Comparison of ENCODE assay signal across 17 cellular contexts in genomic region chr16:49621240-49622083, GRCh38.
DNase-seq lines count a peak whose midpoint lies in the region; ATAC-seq and TF ChIP-seq lines count a peak whose summit lies in the region.
"Had no signal": no experiment of that assay in that cellular context is flagged by ENCODE, and none has a peak within 500 bp of the region (broad histone marks: within the 10 kb centered on the region; RNA-seq: fewer than 3 reads in every experiment).

No MANE protein-coding gene starts in this region.

- H3K9ac ChIP-seq in trophoblast cell (ENCODE audit: low read length) (no peak overlapping the region), GM23248 (no peak overlapping the region)

- H2AK5ac ChIP-seq in trophoblast cell (ENCODE audit: low read length), result no peak overlapping the region

- WGBS in right cardiac atrium, result 75% methylated on average over 13 of the region's 13 CpGs
- WGBS in trophoblast cell (ENCODE audit: extremely low coverage, insufficient coverage, insufficient read length), result no CpG with 5 or more reads among the region's 13 CpGs
- WGBS in GM23248 (ENCODE audit: low coverage in 1 of 2, low lambda C conversion rate in 2 of 2, missing lambda C conversion rate in 2 of 2), 2 experiments, result 85 to 90% methylated on average over 10 to 11 of the region's 13 CpGs

- peak; percentile 56 for DNase-seq in BE2C
- peak in 1 of 2 experiments; percentile 15 for DNase-seq in SJCRH30
- peak in 1 of 3 donors; percentile 51 for DNase-seq in right cardiac atrium
- no peak for DNase-seq in trophoblast cell
- DNase-seq in activated naive CD4-positive, alpha-beta T cell treated with Interleukin-2 at 50 U/mL for 16 hours, result no peak
- no peak for DNase-seq in left lung
- DNase-seq in GM23248, result no peak
- DNase-seq in activated naive CD4-positive, alpha-beta T cell treated with anti-CD3 and anti-CD28 coated beads, Interleukin-2, amount 50 U/mL, for 16 hours, result no peak
- DNase-seq: activated CD4-positive, alpha-beta T cell treated with anti-CD3 and anti-CD28 coated beads, Interleukin-2, amount 10 ng/mL, durations not matched to agents 24 days and 14 days; AML-193; DMS79; mammary epithelial cell; NCI-H187; NCI-H526 treated with DMSO at 0.1 percent for 48 hours; stimulated activated CD4-positive, alpha-beta T cell treated with anti-CD3 and anti-CD28 coated beads, Interleukin-1b, Interleukin-23, amount 100 ng/mL, for 48 hours; stimulated activated CD8-positive, alpha-beta memory T cell treated with anti-CD3 and anti-CD28 coated beads, Interleukin-4, amount 100 ng/mL, for 48 hours had no signal

- in situ Hi-C loops in GM23248 (cut with MboI), result no loop called here

- H3K4me2 ChIP-seq in trophoblast cell (ENCODE audit: low read length) (no peak overlapping the region), GM23248 (ENCODE audit: unreplicated experiment) (no peak overlapping the region)

- no peaks in the 10 kb centered on the region for H3K79me1 ChIP-seq in trophoblast cell (ENCODE audit: low read length)

- peaks cover 4% of the 10 kb centered on the region for H3K36me3 ChIP-seq in BE2C
- H3K36me3 ChIP-seq in SJCRH30, result no peaks in the 10 kb centered on the region
- H3K36me3 ChIP-seq in trophoblast cell (ENCODE audit: control insufficient read depth in 1 of 2, insufficient read depth in 2 of 2, low read length in 2 of 2), result peaks cover 0 to 2% of the 10 kb centered on the region in 2 experiments
- no peaks in the 10 kb centered on the region for H3K36me3 ChIP-seq in left lung
- no peaks in the 10 kb centered on the region for H3K36me3 ChIP-seq in GM23248 (ENCODE audit: low read depth)
- H3K36me3 ChIP-seq: uterus had no signal

- H3K23ac ChIP-seq in trophoblast cell (ENCODE audit: low read length), result no peak overlapping the region

- ATAC-seq in right cardiac atrium (peak in 1 of 2 donors; percentile 10), left lung (no peak)

- H2AFZ ChIP-seq in trophoblast cell (ENCODE audit: insufficient read depth, low read length, poor library complexity) (no peak overlapping the region), GM23248 (no peak overlapping the region)

- peak overlapping the region; percentile 64; the same call in 1 of the 2 replicates for H3K27ac ChIP-seq in SJCRH30
- peak overlapping the region; percentile 22 for H3K27ac ChIP-seq in right cardiac atrium (ENCODE audit: low read length)
- no peak overlapping the region for H3K27ac ChIP-seq in trophoblast cell (ENCODE audit: low read depth, low read length)
- H3K27ac ChIP-seq in left lung, result no peak overlapping the region
- no peak overlapping the region for H3K27ac ChIP-seq in GM23248

- intact Hi-C loops in right cardiac atrium (cut with DNase I) (no loop called here), left lung (cut with DNase I) (no loop called here)

- no peaks in the 10 kb centered on the region for H3K27me3 ChIP-seq in BE2C
- no peaks in the 10 kb centered on the region for H3K27me3 ChIP-seq in SJCRH30
- H3K27me3 ChIP-seq in right cardiac atrium (ENCODE audit: control insufficient read depth, insufficient read depth), result no peaks in the 10 kb centered on the region
- H3K27me3 ChIP-seq in trophoblast cell (ENCODE audit: insufficient read depth, low read length), result no peaks in the 10 kb centered on the region
- H3K27me3 ChIP-seq in left lung, result no peaks in the 10 kb centered on the region
- H3K27me3 ChIP-seq in GM23248 (replicated peaks; ENCODE audit: insufficient read depth), result no peaks in the 10 kb centered on the region
- H3K27me3 ChIP-seq: uterus had no signal

- H3K4me3 ChIP-seq in BE2C (ENCODE audit: low read depth, low read length) (no peak overlapping the region), SJCRH30 (no peak overlapping the region), right cardiac atrium (ENCODE audit: low read length) (no peak overlapping the region), trophoblast cell (ENCODE audit: low read depth, low read length) (no peak overlapping the region), left lung (no peak overlapping the region), GM23248 (no peak overlapping the region)
- H3K4me3 ChIP-seq: uterus had no signal

- H4K91ac ChIP-seq in trophoblast cell (ENCODE audit: low read depth, low read length), result peak overlapping the region; percentile 76

- H4K8ac ChIP-seq in trophoblast cell (ENCODE audit: low read depth, low read length), result no peak overlapping the region

- peak overlapping the region; percentile 26 for H2BK120ac ChIP-seq in trophoblast cell (ENCODE audit: insufficient read depth, low read length, poor library complexity)

- H3K4ac ChIP-seq in trophoblast cell (ENCODE audit: low read depth, low read length), result no peak overlapping the region

- no peaks in the 10 kb centered on the region for H4K20me1 ChIP-seq in GM23248 (ENCODE audit: insufficient read depth)

- H2BK12ac ChIP-seq in trophoblast cell (ENCODE audit: low read length), result peak overlapping the region; percentile 25

- H3K79me2 ChIP-seq in trophoblast cell (ENCODE audit: control insufficient read depth, insufficient read depth, low read length, poor library complexity) (no peaks in the 10 kb centered on the region), GM23248 (ENCODE audit: insufficient read depth) (no peaks in the 10 kb centered on the region)

- no peak overlapping the region for H3K14ac ChIP-seq in trophoblast cell (ENCODE audit: low read length)

- H3K4me1 ChIP-seq in BE2C, result peaks cover 32% of the 10 kb centered on the region
- H3K4me1 ChIP-seq in SJCRH30, result peaks cover 17% of the 10 kb centered on the region
- H3K4me1 ChIP-seq in right cardiac atrium (ENCODE audit: control insufficient read depth, insufficient read depth, low read length), result peaks cover 11% of the 10 kb centered on the region
- peaks cover 14 to 18% of the 10 kb centered on the region in 2 experiments for H3K4me1 ChIP-seq in trophoblast cell (ENCODE audit: control insufficient read depth in 1 of 2, insufficient read depth in 2 of 2, low read length in 2 of 2)
- peaks cover 0 to 9% of the 10 kb centered on the region in 2 donors for H3K4me1 ChIP-seq in left lung
- H3K4me1 ChIP-seq in GM23248 (ENCODE audit: insufficient read depth), result peaks cover 12% of the 10 kb centered on the region

- no peak overlapping the region for H4K12ac ChIP-seq in trophoblast cell (ENCODE audit: low read depth, low read length)

- no peaks in the 10 kb centered on the region for H3F3A ChIP-seq in GM23248 (ENCODE audit: insufficient read depth)

- H3K9me3 ChIP-seq in BE2C (no peaks in the 10 kb centered on the region), SJCRH30 (replicated peaks) (no peaks in the 10 kb centered on the region), right cardiac atrium (ENCODE audit: control insufficient read depth, low read length) (no peaks in the 10 kb centered on the region), trophoblast cell (ENCODE audit: insufficient read depth, low read depth, low read length) (peaks cover 2% of the 10 kb centered on the region), left lung (no peaks in the 10 kb centered on the region), GM23248 (ENCODE audit: low read depth) (no peaks in the 10 kb centered on the region)
- H3K9me3 ChIP-seq: uterus had no signal

- H3K18ac ChIP-seq in trophoblast cell (ENCODE audit: low read length), result no peak overlapping the region

- peak overlapping the region; percentile 62 for H2BK5ac ChIP-seq in trophoblast cell (ENCODE audit: low read depth, low read length, poor library complexity)

- TF ChIP-seq CTCF in BE2C (IDR thresholded peaks at IDR 0.05; ENCODE audit: low read depth, low read length), result no peak
- TF ChIP-seq CTCF in left lung (IDR thresholded peaks at IDR 0.05), result no peak

- H3K9me2 ChIP-seq in GM23248 (ENCODE audit: insufficient read depth), result no peaks in the 10 kb centered on the region

Comparison
In these comparisons a context has a peak if more than half of its experiments do, and no peak if none do; other contexts are left out.
1. H3K27ac ChIP-seq: peak in SJCRH30 (single experiment) and right cardiac atrium (single experiment); none in trophoblast cell (single experiment), left lung (0 of 2) and GM23248 (single experiment).